ENCODE assay signal across 28 cellular contexts in genomic region chr11:71329165-71329510, GRCh38.
"Had no signal": no experiment of that assay in that cellular context is flagged by ENCODE, and none has a peak within 500 bp of the region (broad histone marks: within the 10 kb centered on the region; RNA-seq: fewer than 3 reads in every experiment).

No MANE protein-coding gene starts in this region.

- H3K9ac ChIP-seq: neural progenitor cell, parathyroid adenoma had no signal

- H3K9me3 ChIP-seq: adrenal gland, body of pancreas, colonic mucosa, gastrocnemius medialis, psoas muscle, thoracic aorta had no signal

- H3K4me3 ChIP-seq: adrenal gland, body of pancreas, colonic mucosa, esophagus squamous epithelium, gastrocnemius medialis, hepatocyte, neural progenitor cell, psoas muscle, thoracic aorta had no signal

- H3K27me3 ChIP-seq: adrenal gland, body of pancreas, colonic mucosa, gastrocnemius medialis, hepatocyte, neural progenitor cell had no signal

- DNase-seq: activated CD4-positive, alpha-beta T cell treated with anti-CD3 and anti-CD28 coated beads for 4 hours; activated CD4-positive, alpha-beta T cell treated with anti-CD3 and anti-CD28 coated beads, Interleukin-2, amount 50 U/mL, for 4 hours; activated naive CD4-positive, alpha-beta T cell treated with anti-CD3 and anti-CD28 coated beads for 36 hours; activated naive CD8-positive, alpha-beta T cell treated with anti-CD3 and anti-CD28 coated beads for 36 hours; activated T-cell treated with anti-CD3 and anti-CD28 coated beads for 4 hours; activated T-cell treated with anti-CD3 and anti-CD28 coated beads, Interleukin-2, amount 50 U/mL, for 72 hours; cerebellar nuclear complex; colonic mucosa; effector CD8-positive, alpha-beta T cell; esophagus squamous epithelium; gastrocnemius medialis; mammary epithelial cell; naive thymus-derived CD4-positive, alpha-beta T cell; occipital lobe; stimulated activated CD4-positive, alpha-beta T cell treated with anti-CD3 and anti-CD28 coated beads, Interleukin-2, amount 100 ng/mL, for 48 hours; stimulated activated naive CD8-positive, alpha-beta T cell treated with anti-CD3 and anti-CD28 coated beads, Interleukin-15, Interleukin-2, amounts not matched to agents 100 U/mL and 50 U/mL, for 24 hours; T-helper 1 cell had no signal

- H3K36me3 ChIP-seq: adrenal gland, colonic mucosa, esophagus squamous epithelium, gastrocnemius medialis, neural progenitor cell, thoracic aorta had no signal

- H3K4me1 ChIP-seq: adrenal gland, body of pancreas, colonic mucosa, esophagus squamous epithelium, gastrocnemius medialis, neural progenitor cell, parathyroid adenoma, psoas muscle had no signal

- H3K79me2 ChIP-seq: hepatocyte, parathyroid adenoma had no signal

- ATAC-seq: activated T-cell treated with anti-CD3 and anti-CD28 coated beads, Interleukin-2, amount 50 U/mL, for 72 hours; body of pancreas; gastrocnemius medialis; naive thymus-derived CD4-positive, alpha-beta T cell; psoas muscle; stimulated activated naive CD8-positive, alpha-beta T cell treated with anti-CD3 and anti-CD28 coated beads, Interleukin-15, Interleukin-2, amounts not matched to agents 100 U/mL and 50 U/mL, for 24 hours had no signal

- H3K4me2 ChIP-seq: hepatocyte, neural progenitor cell had no signal

- H2AFZ ChIP-seq: hepatocyte, neural progenitor cell, parathyroid adenoma had no signal

- FAIRE-seq: endometrium, keratinocyte, urothelium cell line had no signal

- H3K27ac ChIP-seq: adrenal gland, body of pancreas, colonic mucosa, epithelial cell of prostate, esophagus squamous epithelium, gastrocnemius medialis, hepatocyte, neural progenitor cell, parathyroid adenoma, psoas muscle, thoracic aorta had no signal
